23 cellular contexts compared by ENCODE assay signal in genomic region chr15:38257676-38258075, GRCh38. TPM values are rescaled to one million over a fixed set of nuclear protein-coding genes. Genes with fewer than 3 reads are reported as not detected.
DNase-seq lines count a peak whose midpoint lies in the region; ATAC-seq and TF ChIP-seq lines count a peak whose summit lies in the region.
"Had no signal": no experiment of that assay in that cellular context is flagged by ENCODE, and none has a peak within 500 bp of the region (broad histone marks: within the 10 kb centered on the region; RNA-seq: fewer than 3 reads in every experiment).

No MANE protein-coding gene starts in this region.

- H4K20me1 ChIP-seq in GM23248 (ENCODE audit: insufficient read depth) = peaks cover 6% of the 10 kb centered on the region; the same call in 1 of the 2 replicates

- no peaks in the 10 kb centered on the region for H3K9me3 Mint-ChIP-seq in activated CD4-positive, alpha-beta T cell treated with anti-CD3 and anti-CD28 coated beads for 36 hours (ENCODE audit: low read depth)
- H3K9me3 Mint-ChIP-seq in effector memory CD8-positive, alpha-beta T cell = no peaks in the 10 kb centered on the region
- H3K9me3 Mint-ChIP-seq: activated naive CD8-positive, alpha-beta T cell treated with anti-CD3 and anti-CD28 coated beads, Interleukin-2, amount 10 ng/mL, durations not matched to agents 7 days and 5 days; T-cell had no signal

- no peak overlapping the region; the same call in none of the 2 replicates for H2AFZ ChIP-seq in GM23248

- H3K36me3 Mint-ChIP-seq in activated CD4-positive, alpha-beta T cell treated with anti-CD3 and anti-CD28 coated beads for 36 hours (ENCODE audit: low read depth) = no peaks in the 10 kb centered on the region
- no peaks in the 10 kb centered on the region for H3K36me3 Mint-ChIP-seq in effector memory CD8-positive, alpha-beta T cell (ENCODE audit: insufficient read depth)
- H3K36me3 Mint-ChIP-seq: activated naive CD8-positive, alpha-beta T cell treated with anti-CD3 and anti-CD28 coated beads, Interleukin-2, amount 10 ng/mL, durations not matched to agents 7 days and 5 days; T-cell had no signal

- no peak for TF ChIP-seq CTCF in foreskin fibroblast (IDR thresholded peaks at IDR 0.05; ENCODE audit: low read depth, low read length)

- no peaks in the 10 kb centered on the region for H3K9me3 ChIP-seq in GM23248 (ENCODE audit: low read depth)
- H3K9me3 ChIP-seq in adipocyte (ENCODE audit: control insufficient read depth, low read length) = no peaks in the 10 kb centered on the region
- H3K9me3 ChIP-seq: colonic mucosa, prostate gland, tibial nerve had no signal

- no peak for ATAC-seq in GM18870 (IDR thresholded peaks at IDR 0.05; ENCODE audit: unreplicated experiment)
- no peak for ATAC-seq in activated CD4-positive, alpha-beta T cell treated with anti-CD3 and anti-CD28 coated beads for 36 hours
- no peak for ATAC-seq in effector memory CD8-positive, alpha-beta T cell (replicated peaks)
- ATAC-seq: foreskin keratinocyte, Panc1, T-cell had no signal

- in situ Hi-C loops in GM23248 (cut with MboI) = no loop called here

- DNase-seq in GM23248 = no peak
- peak; percentile 31 for DNase-seq in adipocyte (ENCODE audit: low read depth)
- DNase-seq in foreskin fibroblast = no peak
- DNase-seq in skeletal muscle cell (ENCODE audit: low read depth) = no peak
- DNase-seq in H4 (ENCODE audit: low spot score) = no peak
- no peak for DNase-seq in activated CD4-positive, alpha-beta T cell treated with anti-CD3 and anti-CD28 coated beads for 36 hours
- DNase-seq in effector memory CD8-positive, alpha-beta T cell = no peak
- DNase-seq: activated CD4-positive, alpha-beta T cell treated with anti-CD3 and anti-CD28 coated beads for 1 hour; activated naive CD8-positive, alpha-beta T cell treated with anti-CD3 and anti-CD28 coated beads, Interleukin-2, amount 10 ng/mL, durations not matched to agents 7 days and 5 days; activated T-cell treated with anti-CD3 and anti-CD28 coated beads for 4 hours; colonic mucosa; DND-41; foreskin keratinocyte; midbrain; NCI-H1436 treated with DMSO at 0.1 percent for 48 hours; NCI-H510A; stimulated activated CD4-positive, alpha-beta T cell treated with anti-CD3 and anti-CD28 coated beads, Interleukin-1b, Interleukin-23, amount 100 ng/mL, for 48 hours; T-cell had no signal

- WGBS in GM23248 (ENCODE audit: low coverage in 1 of 2, low lambda C conversion rate in 2 of 2, missing lambda C conversion rate in 2 of 2), 2 experiments = 1 to 6% methylated on average over 2 of the region's 2 CpGs

- H3K36me3 ChIP-seq in GM23248 (ENCODE audit: low read depth) = no peaks in the 10 kb centered on the region
- H3K36me3 ChIP-seq in adipocyte (ENCODE audit: control insufficient read depth, insufficient read depth, low read length, severe bottlenecking) = no peaks in the 10 kb centered on the region
- H3K36me3 ChIP-seq: colonic mucosa, prostate gland, tibial nerve had no signal

- no peak overlapping the region for H3K4me3 Mint-ChIP-seq in activated CD4-positive, alpha-beta T cell treated with anti-CD3 and anti-CD28 coated beads for 36 hours
- no peak overlapping the region for H3K4me3 Mint-ChIP-seq in effector memory CD8-positive, alpha-beta T cell
- H3K4me3 Mint-ChIP-seq: activated naive CD8-positive, alpha-beta T cell treated with anti-CD3 and anti-CD28 coated beads, Interleukin-2, amount 10 ng/mL, durations not matched to agents 7 days and 5 days; T-cell had no signal

- peak overlapping the region; percentile 99 for H3K4me2 ChIP-seq in GM23248 (ENCODE audit: unreplicated experiment)
- H3K4me2 ChIP-seq: BLaER1 had no signal

- H3K27me3 Mint-ChIP-seq in activated CD4-positive, alpha-beta T cell treated with anti-CD3 and anti-CD28 coated beads for 36 hours = peaks cover 3% of the 10 kb centered on the region
- H3K27me3 Mint-ChIP-seq in effector memory CD8-positive, alpha-beta T cell = no peaks in the 10 kb centered on the region

- H3K4me1 Mint-ChIP-seq in activated CD4-positive, alpha-beta T cell treated with anti-CD3 and anti-CD28 coated beads for 36 hours = peaks cover 17% of the 10 kb centered on the region
- H3K4me1 Mint-ChIP-seq in effector memory CD8-positive, alpha-beta T cell (ENCODE audit: low read depth in 2 of 2) = peaks cover 14 to 16% of the 10 kb centered on the region in 2 donors

- intact Hi-C loops in activated CD4-positive, alpha-beta T cell treated with anti-CD3 and anti-CD28 coated beads for 36 hours (cut with DNase I, micrococcal nuclease) = loop anchor here in 1 of 2 experiments (10.0 kb wide), 2 partner anchors 183 to 437 kb away; no protein-coding TSS in a partner anchor

- CTCF ChIA-PET in activated CD4-positive, alpha-beta T cell treated with anti-CD3 and anti-CD28 coated beads for 36 hours (lab: Charles Lee) = no interaction called here

- POLR2A ChIA-PET in activated CD4-positive, alpha-beta T cell treated with anti-CD3 and anti-CD28 coated beads for 36 hours (lab: Charles Lee) = no interaction called here

- no peak overlapping the region for H3K27ac Mint-ChIP-seq in activated CD4-positive, alpha-beta T cell treated with anti-CD3 and anti-CD28 coated beads for 36 hours
- no peak overlapping the region for H3K27ac Mint-ChIP-seq in effector memory CD8-positive, alpha-beta T cell
- H3K27ac Mint-ChIP-seq: activated naive CD8-positive, alpha-beta T cell treated with anti-CD3 and anti-CD28 coated beads, Interleukin-2, amount 10 ng/mL, durations not matched to agents 7 days and 5 days; T-cell had no signal

- H3K4me1 ChIP-seq in GM23248 (ENCODE audit: insufficient read depth) (peaks cover 60% of the 10 kb centered on the region), adipocyte (ENCODE audit: control insufficient read depth, insufficient read depth, low read length) (peaks cover 66% of the 10 kb centered on the region)
- H3K4me1 ChIP-seq: colonic mucosa, prostate gland had no signal

- H3K9ac ChIP-seq in GM23248 (peak overlapping the region; percentile 91), adipocyte (ENCODE audit: low read length) (peak overlapping the region; percentile 89)
- H3K9ac ChIP-seq: BLaER1 had no signal

- H3K4me3 ChIP-seq in GM23248 (peak overlapping the region; percentile 86), adipocyte (ENCODE audit: low read length) (peak overlapping the region; percentile 84), foreskin fibroblast (ENCODE audit: low read depth in 1 of 2, low read length in 2 of 2) (peak overlapping the region; percentile 37 to 91), skeletal muscle cell (ENCODE audit: low read depth, low read length) (peak overlapping the region; percentile 8)
- H3K4me3 ChIP-seq: BLaER1, colonic mucosa, prostate gland, tibial nerve had no signal

- peak overlapping the region; percentile 92 for H3K27ac ChIP-seq in GM23248
- H3K27ac ChIP-seq: BLaER1, colonic mucosa, foreskin keratinocyte, prostate gland had no signal

- peaks cover 34% of the 10 kb centered on the region for H3F3A ChIP-seq in GM23248 (ENCODE audit: insufficient read depth)

- H3K9me2 ChIP-seq in GM23248 (ENCODE audit: insufficient read depth) = no peaks in the 10 kb centered on the region

- peaks cover 100% of the 10 kb centered on the region for H3K79me2 ChIP-seq in GM23248 (ENCODE audit: insufficient read depth)

- H3K27me3 ChIP-seq in GM23248 (replicated peaks; ENCODE audit: insufficient read depth) (no peaks in the 10 kb centered on the region), adipocyte (replicated peaks; ENCODE audit: control insufficient read depth, insufficient read depth, low read length) (no peaks in the 10 kb centered on the region)
- H3K27me3 ChIP-seq: BLaER1, colonic mucosa, foreskin keratinocyte, tibial nerve had no signal

RNA-seq across cellular contexts. Expression of gene SPRED1, which starts 5.0 kb away (rescaled TPM):
- total RNA-seq in GM23248 (2014; rRNA removed; shearing (Covaris generic)) = 33.5 and 34.0 TPM in 2 replicates
- 10.2 and 11.6 TPM in 2 replicates for polyA plus RNA-seq in GM23248 (2016; fragmentation: Nextera tagmentation; extraction: Ambion mirVana)
- total RNA-seq in H4 (2014; rRNA removed; shearing (Covaris generic)) = 10.1 and 15.6 TPM in 2 replicates
- total RNA-seq in activated CD4-positive, alpha-beta T cell treated with anti-CD3 and anti-CD28 coated beads for 36 hours = under 1 TPM; 0.90 to 0.96 TPM

Comparison
In these comparisons a context has a peak if more than half of its experiments do, and no peak if none do; other contexts are left out.
1. H3K4me3 ChIP-seq: peak in every context shown above with its lines; median percentile 86 in GM23248; 84 in adipocyte; 64 in foreskin fibroblast; 8 in skeletal muscle cell.